In the genomic region with DNA sequence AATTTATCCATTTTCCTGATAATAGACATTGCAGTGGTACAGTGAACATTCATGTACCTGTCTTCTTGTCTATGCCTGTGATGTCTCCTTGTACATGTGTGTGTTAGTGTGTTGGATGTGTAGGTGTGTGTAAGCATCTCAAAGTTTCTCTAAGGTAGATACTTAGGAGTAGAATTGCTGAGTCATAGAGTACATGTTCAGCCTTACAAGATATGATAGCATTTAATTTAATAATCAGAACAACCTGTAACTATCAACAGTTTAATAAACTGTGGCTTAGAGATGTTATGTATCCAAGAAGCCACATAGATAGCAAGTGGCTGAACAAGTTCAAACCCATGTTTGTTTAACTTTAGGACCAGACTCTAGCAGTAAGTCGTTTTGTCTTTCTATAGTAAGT, we compare ENCODE assay signal across 20 cellular contexts. TPM values are rescaled to one million over a fixed set of nuclear protein-coding genes. Genes with fewer than 3 reads are reported as not detected.
DNase-seq lines count a peak whose midpoint lies in the region; ATAC-seq and TF ChIP-seq lines count a peak whose summit lies in the region.
"Had no signal": no experiment of that assay in that cellular context is flagged by ENCODE, and none has a peak within 500 bp of the region (broad histone marks: within the 10 kb centered on the region; RNA-seq: fewer than 3 reads in every experiment).

No MANE protein-coding gene starts in this region.

- intact Hi-C loops in activated B cell treated with CpG ODN at 0.5 μM for 24 hours (cut with micrococcal nuclease) (no loop called here), adrenal gland (cut with DNase I) (no loop called here)

- H3K9me3 ChIP-seq in CD4-positive, CD25-positive, alpha-beta regulatory T cell (ENCODE audit: control insufficient read depth in 2 of 2, low read length in 2 of 2): no peaks in the 10 kb centered on the region
- H3K9me3 ChIP-seq in HEK293 (ENCODE audit: control insufficient read depth, insufficient read depth, low read depth, low read length) (no peaks in the 10 kb centered on the region), adrenal gland (replicated peaks in 1 of 3) (no peaks in the 10 kb centered on the region), BE2C (no peaks in the 10 kb centered on the region)
- H3K9me3 ChIP-seq: SJSA1 had no signal

- H3K4me3 Mint-ChIP-seq in CD4-positive, CD25-positive, alpha-beta regulatory T cell: peak overlapping the region in 1 of 4 donors; percentile 66
- H3K4me3 Mint-ChIP-seq in activated B cell treated with CpG ODN at 0.5 μM for 24 hours (no peak overlapping the region), nephron progenitor cell (no peak overlapping the region), immature natural killer cell (no peak overlapping the region)
- H3K4me3 Mint-ChIP-seq: H9, IgD-negative memory B cell had no signal

- no peak overlapping the region for H3K27ac ChIP-seq in CD4-positive, CD25-positive, alpha-beta regulatory T cell (ENCODE audit: insufficient read depth, low read length, poor library complexity, severe bottlenecking)
- H3K27ac ChIP-seq in HEK293 (ENCODE audit: extremely low read depth, low read depth, low read length) (no peak overlapping the region), adrenal gland (no peak overlapping the region)
- H3K27ac ChIP-seq: SJSA1 had no signal

- no peak for TF ChIP-seq CTCF in HEK293 (tag by site-specific recombination; IDR thresholded peaks at IDR 0.05)
- no peak for TF ChIP-seq CTCF in activated B cell treated with CpG ODN at 0.5 μM for 24 hours (IDR thresholded peaks at IDR 0.05)
- TF ChIP-seq CTCF in nephron progenitor cell (IDR thresholded peaks at IDR 0.05): no peak
- no peak for TF ChIP-seq CTCF in adrenal gland (IDR thresholded peaks at IDR 0.05)
- no peak for TF ChIP-seq CTCF in BE2C (IDR thresholded peaks at IDR 0.05; ENCODE audit: low read depth, low read length)

- no peaks in the 10 kb centered on the region for H3K27me3 ChIP-seq in CD4-positive, CD25-positive, alpha-beta regulatory T cell (ENCODE audit: control insufficient read depth, insufficient read depth, low read length)
- no peaks in the 10 kb centered on the region for H3K27me3 ChIP-seq in adrenal gland
- H3K27me3 ChIP-seq in BE2C: no peaks in the 10 kb centered on the region
- H3K27me3 ChIP-seq: SJSA1 had no signal

- CTCF ChIA-PET in HEK293 (lab: Yijun Ruan, JAX): interaction anchor here (1.0 kb wide), 1 partner anchor 294 kb away, joined by 4 read pairs; no protein-coding TSS in a partner anchor
- CTCF ChIA-PET in activated B cell treated with CpG ODN at 0.5 μM for 24 hours (lab: Charles Lee): no interaction called here

- H3K36me3 ChIP-seq in CD4-positive, CD25-positive, alpha-beta regulatory T cell (ENCODE audit: control insufficient read depth, insufficient read depth, low read length): peaks cover 3% of the 10 kb centered on the region
- H3K36me3 ChIP-seq in HEK293 (ENCODE audit: control insufficient read depth in 2 of 2, insufficient read depth in 1 of 2, low read length in 2 of 2) (no peaks in the 10 kb centered on the region), adrenal gland (replicated peaks in 1 of 2) (no peaks in the 10 kb centered on the region), BE2C (no peaks in the 10 kb centered on the region)
- H3K36me3 ChIP-seq: SJSA1 had no signal

- 73 to 79% (median 77%) methylated on average over 1 of the region's 1 CpG for WGBS in adrenal gland, 4 donors

- TF ChIP-seq POLR2A in adrenal gland (IDR thresholded peaks at IDR 0.05): no peak

- ATAC-seq in CD4-positive, CD25-positive, alpha-beta regulatory T cell (ENCODE audit: low read depth in 2 of 2): no peak
- no peak for ATAC-seq in activated B cell treated with CpG ODN at 0.5 μM for 24 hours (ENCODE audit: low read depth)
- ATAC-seq: Right ventricle myocardium inferior had no signal

- no peaks in the 10 kb centered on the region for H3K27me3 Mint-ChIP-seq in CD4-positive, CD25-positive, alpha-beta regulatory T cell
- H3K27me3 Mint-ChIP-seq in activated B cell treated with CpG ODN at 0.5 μM for 24 hours (no peaks in the 10 kb centered on the region), nephron progenitor cell (ENCODE audit: low read depth, poor library complexity) (peaks cover 4% of the 10 kb centered on the region), immature natural killer cell (ENCODE audit: low read depth in 3 of 3) (no peaks in the 10 kb centered on the region)
- H3K27me3 Mint-ChIP-seq: IgD-negative memory B cell had no signal

- POLR2A ChIA-PET in HEK293 (lab: Yijun Ruan, JAX) (no interaction called here), activated B cell treated with CpG ODN at 0.5 μM for 24 hours (lab: Charles Lee) (interaction anchor here (0.6 kb wide), 1 partner anchor 1212 kb away, joined by 14 read pairs; no protein-coding TSS in a partner anchor)

- H3K27ac Mint-ChIP-seq in CD4-positive, CD25-positive, alpha-beta regulatory T cell: no peak overlapping the region
- H3K27ac Mint-ChIP-seq in activated B cell treated with CpG ODN at 0.5 μM for 24 hours (peak overlapping the region; percentile 5), nephron progenitor cell (peak overlapping the region; percentile 4), immature natural killer cell (peak overlapping the region in 2 of 6 donors; percentile 4 to 12)
- H3K27ac Mint-ChIP-seq: IgD-negative memory B cell had no signal

- H3K4me3 ChIP-seq in CD4-positive, CD25-positive, alpha-beta regulatory T cell (ENCODE audit: low read depth, low read length): peak overlapping the region; percentile 1
- no peak overlapping the region for H3K4me3 ChIP-seq in HEK293 (ENCODE audit: low read depth, low read length)
- no peak overlapping the region for H3K4me3 ChIP-seq in adrenal gland
- no peak overlapping the region for H3K4me3 ChIP-seq in BE2C (ENCODE audit: low read depth, low read length)
- H3K4me3 ChIP-seq: SJSA1 had no signal

- peaks cover 35 to 87% (median 60%) of the 10 kb centered on the region in 4 donors for H3K4me1 Mint-ChIP-seq in CD4-positive, CD25-positive, alpha-beta regulatory T cell
- peaks cover 17% of the 10 kb centered on the region for H3K4me1 Mint-ChIP-seq in activated B cell treated with CpG ODN at 0.5 μM for 24 hours
- peaks cover 5% of the 10 kb centered on the region for H3K4me1 Mint-ChIP-seq in nephron progenitor cell
- H3K4me1 Mint-ChIP-seq in immature natural killer cell: peaks cover 40 to 76% of the 10 kb centered on the region in 2 donors

- H3K4me1 ChIP-seq in CD4-positive, CD25-positive, alpha-beta regulatory T cell (ENCODE audit: control insufficient read depth, insufficient read depth, low read length, poor library complexity, severe bottlenecking): peaks cover 32% of the 10 kb centered on the region
- H3K4me1 ChIP-seq in HEK293 (ENCODE audit: control insufficient read depth, insufficient read depth, low read length): no peaks in the 10 kb centered on the region
- H3K4me1 ChIP-seq in adrenal gland (replicated peaks in 1 of 2): peaks cover 0 to 11% of the 10 kb centered on the region in 2 donors
- no peaks in the 10 kb centered on the region for H3K4me1 ChIP-seq in BE2C
- H3K4me1 ChIP-seq: SJSA1 had no signal

- H3K36me3 Mint-ChIP-seq in CD4-positive, CD25-positive, alpha-beta regulatory T cell: peaks cover 5% of the 10 kb centered on the region
- H3K36me3 Mint-ChIP-seq in activated B cell treated with CpG ODN at 0.5 μM for 24 hours (ENCODE audit: low read depth) (peaks cover 7% of the 10 kb centered on the region), nephron progenitor cell (ENCODE audit: low read depth) (peaks cover 6% of the 10 kb centered on the region), immature natural killer cell (no peaks in the 10 kb centered on the region)
- H3K36me3 Mint-ChIP-seq: IgD-negative memory B cell had no signal

- peaks cover 0 to 2% (median 0%) of the 10 kb centered on the region in 7 donors for H3K9me3 Mint-ChIP-seq in CD4-positive, CD25-positive, alpha-beta regulatory T cell
- no peaks in the 10 kb centered on the region for H3K9me3 Mint-ChIP-seq in activated B cell treated with CpG ODN at 0.5 μM for 24 hours
- H3K9me3 Mint-ChIP-seq in nephron progenitor cell: peaks cover 9% of the 10 kb centered on the region
- no peaks in the 10 kb centered on the region for H3K9me3 Mint-ChIP-seq in immature natural killer cell
- H3K9me3 Mint-ChIP-seq: H9, IgD-negative memory B cell had no signal

- DNase-seq in CD4-positive, CD25-positive, alpha-beta regulatory T cell: no peak
- DNase-seq in activated B cell treated with CpG ODN at 0.5 μM for 24 hours (no peak), nephron progenitor cell (no peak), adrenal gland (no peak), immature natural killer cell (no peak), BE2C (no peak)
- DNase-seq: EL; H9; Karpas-422; MV-4-11; NCI-H1105 treated with DMSO at 0.1 percent for 48 hours; NCI-H2029 treated with DMSO at 0.1 percent for 48 hours; NCI-H2171; NCI-H345; NCI-H774; NK-92 treated with Interleukin-12 subunit alpha and Interleukin-12 subunit beta, amount 100 ng/mL, for 24 hours had no signal

TF ChIP-seq in HEK293, 187 proteins besides CTCF, POLR2A, EP300 and RAD21:
- peak; percentile 53; the same call in 1 of the 2 replicates for TF ChIP-seq SCRT1 (tag by site-specific recombination; IDR thresholded peaks at IDR 0.05; ENCODE audit: borderline replicate concordance)
- TF ChIP-seq REPIN1 (tag by site-specific recombination; IDR thresholded peaks at IDR 0.05; ENCODE audit: low read depth): no peak
- no peak for TF ChIP-seq ZBTB17 (tag by site-specific recombination; IDR thresholded peaks at IDR 0.05)

RNA-seq across cellular contexts. Expression of gene EPB41, which starts 35.6 kb away (rescaled TPM):
- 309 TPM for total RNA-seq in CD4-positive, CD25-positive, alpha-beta regulatory T cell
- polyA plus RNA-seq in CD4-positive, CD25-positive, alpha-beta regulatory T cell: 100 to 1,000 TPM; 118 to 163 (median 140) TPM
- total RNA-seq in activated B cell treated with CpG ODN at 0.5 μM for 24 hours: 73.8 and 74.0 TPM in 2 replicates
- total RNA-seq in adrenal gland: 10 to 100 TPM; 25.5 to 47.8 (median 31.8) TPM
- polyA plus RNA-seq in adrenal gland: 10 to 100 TPM in 2 of 3 donors, 1 to 10 TPM in 1; 6.6 to 23.8 (median 10.2) TPM
- polyA plus RNA-seq in immature natural killer cell: 10 to 100 TPM; 39.7 to 88.9 (median 59.4) TPM
- polyA plus RNA-seq in BE2C (2012; ENCODE audit: insufficient read depth, insufficient read length, low read depth): 24.5 TPM

Comparison
In these comparisons a context has a peak if more than half of its experiments do, and no peak if none do; other contexts are left out.
1. H3K27ac Mint-ChIP-seq: peak in activated B cell treated with CpG ODN at 0.5 μM for 24 hours (single experiment) and nephron progenitor cell (single experiment); none in CD4-positive, CD25-positive, alpha-beta regulatory T cell (0 of 3).